8 cellular contexts compared by ENCODE assay signal in genomic region chr14:64762044-64763034, GRCh38. TPM values are rescaled to one million over a fixed set of nuclear protein-coding genes. Genes with fewer than 3 reads are reported as not detected.
DNase-seq lines count a peak whose midpoint lies in the region; ATAC-seq, FAIRE-seq and TF ChIP-seq lines count a peak whose summit lies in the region.

No MANE protein-coding gene starts in this region.

- H3K4me3 Mint-ChIP-seq in nephron, result peak overlapping the region; percentile 31 to 53 (median 39)

- no peaks in the 10 kb centered on the region for H3K9me3 ChIP-seq in esophagus muscularis mucosa

- H3K27ac Mint-ChIP-seq in nephron, result peak overlapping the region; percentile 95 to 96 (median 96)

- DNase-seq in H54 (ENCODE audit: insufficient read length, low spot score) (peak; percentile 63), NCI-H2171 treated with DMSO at 0.1 percent for 48 hours (lab: John Stamatoyannopoulos, UW) (peak; percentile 96), esophagus muscularis mucosa (ENCODE audit: extremely low spot score) (no peak), ureter (ENCODE audit: low spot score) (peak; percentile 90)
- peak; percentile 39 for DNase-seq in activated CD4-positive, alpha-beta T cell treated with anti-CD3 and anti-CD28 coated beads, Interleukin-2, amount 50 U/mL, for 4 hours

- no peak for TF ChIP-seq CTCF in esophagus muscularis mucosa (IDR thresholded peaks at IDR 0.05)
- TF ChIP-seq CTCF in nephron (IDR thresholded peaks at IDR 0.05; ENCODE audit: unreplicated experiment in 3 of 3), result no peak

- H3K36me3 Mint-ChIP-seq in nephron (ENCODE audit: low read depth), result no peaks in the 10 kb centered on the region

- H3K4me3 ChIP-seq in esophagus muscularis mucosa, result peak overlapping the region in 3 of 4 donors; percentile 12 to 31 (median 13)

- intact Hi-C loops in esophagus muscularis mucosa (cut with DNase I), result loop anchor here (10.0 kb wide), 1 partner anchor 228 kb away; no protein-coding TSS in a partner anchor

- H3K4me1 ChIP-seq in esophagus muscularis mucosa, result peaks cover 45 to 67% (median 62%) of the 10 kb centered on the region in 4 donors

- TF ChIP-seq POLR2A in H54 (IDR thresholded peaks at IDR 0.05; ENCODE audit: low read depth, low read length) (no peak), esophagus muscularis mucosa (IDR thresholded peaks at IDR 0.05; ENCODE audit: low read depth) (no peak)

- peaks cover 77% of the 10 kb centered on the region for H3K4me1 Mint-ChIP-seq in nephron

- H3K27me3 Mint-ChIP-seq in nephron (ENCODE audit: low read depth), result peaks cover 6% of the 10 kb centered on the region

- H3K36me3 ChIP-seq in esophagus muscularis mucosa, result peaks cover 0 to 24% (median 0%) of the 10 kb centered on the region in 4 donors

- no peak for TF ChIP-seq EP300 in esophagus muscularis mucosa (IDR thresholded peaks at IDR 0.05)

- no peaks in the 10 kb centered on the region for H3K27me3 ChIP-seq in esophagus muscularis mucosa

- ATAC-seq in HG02610 (IDR thresholded peaks at IDR 0.05; ENCODE audit: unreplicated experiment) (no peak), HG02763 (IDR thresholded peaks at IDR 0.05; ENCODE audit: unreplicated experiment) (no peak)

- WGBS in esophagus muscularis mucosa, result 19% methylated on average over 15 of the region's 19 CpGs

- peak overlapping the region; percentile 60 to 80 (median 66) for H3K27ac ChIP-seq in esophagus muscularis mucosa (replicated peaks in 1 of 4)

- peak; percentile 69 for FAIRE-seq in H54 (lab: Jason Lieb, UNC)

- H3K9me3 Mint-ChIP-seq in nephron, result no peaks in the 10 kb centered on the region

RNA-seq across cellular contexts. Expression of gene PLEKHG3, which starts 58.1 kb away (rescaled TPM):
- 10 to 100 TPM; 21.7 to 66.7 (median 35.1) TPM for total RNA-seq in esophagus muscularis mucosa
- total RNA-seq in ureter, result 111 TPM
